20 cellular contexts compared by ENCODE assay signal in the genomic region with DNA sequence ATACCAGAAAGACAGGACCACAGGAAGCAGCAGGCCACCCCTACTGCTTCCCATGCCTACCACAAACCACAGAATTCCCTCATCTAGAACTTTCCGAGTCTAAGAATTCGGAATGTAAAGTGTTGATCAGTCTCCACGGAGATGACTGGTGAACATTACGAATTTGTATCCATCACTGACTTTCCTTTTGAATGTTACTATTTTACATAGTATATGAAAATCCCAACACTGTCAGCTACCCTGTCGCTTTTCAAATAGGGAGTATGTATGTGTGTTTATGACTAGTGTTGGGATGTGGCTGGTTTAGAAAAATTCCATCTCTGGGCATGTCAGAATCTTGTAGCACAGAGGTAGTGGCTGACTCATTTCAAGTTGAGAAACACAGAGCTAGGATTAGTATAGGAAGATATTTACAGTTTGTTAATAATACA.
DNase-seq lines count a peak whose midpoint lies in the region; ATAC-seq, FAIRE-seq and TF ChIP-seq lines count a peak whose summit lies in the region.
"Had no signal": no experiment of that assay in that cellular context is flagged by ENCODE, and none has a peak within 500 bp of the region (broad histone marks: within the 10 kb centered on the region; RNA-seq: fewer than 3 reads in every experiment).

No MANE protein-coding gene starts in this region.

- H3K36me3 ChIP-seq in hepatocyte (replicated peaks; ENCODE audit: insufficient read depth, low read depth): no peaks in the 10 kb centered on the region
- H3K36me3 ChIP-seq: lower lobe of right lung, neutrophil had no signal

- no peaks in the 10 kb centered on the region for H4K20me1 ChIP-seq in hepatocyte (ENCODE audit: insufficient read depth, poor library complexity, severe bottlenecking)

- H3K4me2 ChIP-seq in hepatocyte: no peak overlapping the region
- H3K4me2 ChIP-seq: PC-9 had no signal

- ATAC-seq in GM19467 (IDR thresholded peaks at IDR 0.05; ENCODE audit: unreplicated experiment) (no peak), HG03159 (IDR thresholded peaks at IDR 0.05; ENCODE audit: unreplicated experiment) (no peak)
- ATAC-seq: activated T-cell treated with anti-CD3 and anti-CD28 coated beads, Interleukin-2, amount 50 U/mL, for 72 hours; effector memory CD8-positive, alpha-beta T cell; lower lobe of right lung had no signal

- TF ChIP-seq POLR2A in H54 (IDR thresholded peaks at IDR 0.05; ENCODE audit: low read depth, low read length): no peak

- TF ChIP-seq CTCF in fibroblast of villous mesenchyme (IDR thresholded peaks at IDR 0.05; ENCODE audit: insufficient read depth, low read depth, low read length): no peak
- TF ChIP-seq CTCF in hepatocyte (IDR thresholded peaks at IDR 0.05; ENCODE audit: poor library complexity): no peak

- DNase-seq in H54 (ENCODE audit: insufficient read length, low spot score): no peak
- peak; percentile 93 for DNase-seq in amniotic epithelial cell (ENCODE audit: low read depth)
- peak; percentile 85 for DNase-seq in fibroblast of villous mesenchyme (ENCODE audit: low read depth)
- peak; percentile 24 for DNase-seq in smooth muscle cell of the brain vasculature (ENCODE audit: low read depth, low spot score)
- DNase-seq in NCI-H1694 (lab: John Stamatoyannopoulos, UW): no peak
- no peak for DNase-seq in hepatocyte (ENCODE audit: low spot score)
- DNase-seq: activated CD4-positive, alpha-beta T cell treated with anti-CD3 and anti-CD28 coated beads, Interleukin-2, amount 10 ng/mL, durations not matched to agents 24 days and 14 days; activated T-cell treated with anti-CD3 and anti-CD28 coated beads, Interleukin-2, amount 50 U/mL, for 72 hours; COR-L47; effector memory CD8-positive, alpha-beta T cell; hippocampal formation; KBM-7; lower lobe of right lung; NCI-H146; NCI-H524 treated with DMSO at 0.1 percent for 48 hours; PC-9; small intestine had no signal

- H3K27ac ChIP-seq in hepatocyte: no peak overlapping the region
- H3K27ac ChIP-seq: lower lobe of right lung, neutrophil, PC-9 had no signal

- no peaks in the 10 kb centered on the region for H3K9me3 ChIP-seq in hepatocyte (ENCODE audit: low read depth)
- H3K9me3 ChIP-seq: lower lobe of right lung, neutrophil had no signal

- H2AFZ ChIP-seq in hepatocyte: no peak overlapping the region
- H2AFZ ChIP-seq: PC-9 had no signal

- no peaks in the 10 kb centered on the region for H3K79me2 ChIP-seq in hepatocyte

- H3K4me3 ChIP-seq in fibroblast of villous mesenchyme (ENCODE audit: low read depth, low read length) (no peak overlapping the region), hepatocyte (no peak overlapping the region)
- H3K4me3 ChIP-seq: lower lobe of right lung, PC-9 had no signal

- no peaks in the 10 kb centered on the region for H3K9me2 ChIP-seq in hepatocyte (replicated peaks; ENCODE audit: insufficient read depth)

- H3K4me1 ChIP-seq in hepatocyte (ENCODE audit: insufficient read depth): no peaks in the 10 kb centered on the region
- H3K4me1 ChIP-seq: lower lobe of right lung had no signal

- 95% methylated on average over 5 of the region's 5 CpGs for WGBS in hepatocyte (ENCODE audit: low lambda C conversion rate, missing lambda C conversion rate)

- peak; percentile 36 for FAIRE-seq in H54 (lab: Jason Lieb, UNC)

- no peaks in the 10 kb centered on the region for H3K27me3 ChIP-seq in hepatocyte
- H3K27me3 ChIP-seq: neutrophil had no signal

Comparison
In these comparisons a context has a peak if more than half of its experiments do, and no peak if none do; other contexts are left out.
1. DNase-seq: peak in amniotic epithelial cell (single experiment), fibroblast of villous mesenchyme (single experiment) and smooth muscle cell of the brain vasculature (single experiment); none in H54 (single experiment), NCI-H1694 (single experiment) and hepatocyte (single experiment).